Comparison of ENCODE assay signal across 19 cellular contexts in the genomic region with DNA sequence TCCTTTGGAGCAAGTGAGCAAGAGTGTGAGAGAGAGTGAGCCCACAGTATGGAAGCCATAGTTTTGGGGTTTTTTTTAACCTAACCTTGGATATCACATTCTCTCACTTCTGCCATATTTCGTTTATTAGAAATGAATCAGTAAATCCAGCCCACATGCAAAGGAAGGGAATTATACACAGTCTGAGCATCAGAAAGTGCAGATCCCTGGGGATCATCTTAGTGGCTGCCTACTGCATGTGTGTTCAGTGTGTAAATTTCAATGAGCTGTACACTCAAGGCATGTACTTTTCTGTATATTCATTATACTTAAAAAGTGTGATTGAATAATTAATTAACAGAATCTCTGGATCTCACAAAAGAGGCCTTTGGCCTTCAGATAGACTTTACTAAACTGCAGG.
DNase-seq lines count a peak whose midpoint lies in the region; ATAC-seq and TF ChIP-seq lines count a peak whose summit lies in the region.
"Had no signal": no experiment of that assay in that cellular context is flagged by ENCODE, and none has a peak within 500 bp of the region (broad histone marks: within the 10 kb centered on the region; RNA-seq: fewer than 3 reads in every experiment).

No MANE protein-coding gene starts in this region.

- H3K4me2 ChIP-seq in BLaER1 = peak overlapping the region; percentile 25

- TF ChIP-seq CTCF in omental fat pad (IDR thresholded peaks at IDR 0.05) = no peak

- H3K9ac ChIP-seq in BLaER1 = no peak overlapping the region
- H3K9ac ChIP-seq: BLaER1 treated with 17β-estradiol and CSF1 and Interleukin-3, amounts not matched to agents 10 nM and 100 nM; GM23248 had no signal

- no peak overlapping the region for H3K4me3 ChIP-seq in BLaER1
- H3K4me3 ChIP-seq: BLaER1 treated with 17β-estradiol and CSF1 and Interleukin-3, amounts not matched to agents 10 nM and 100 nM; GM23248 had no signal

- H3K27me3 ChIP-seq in BLaER1 = peaks cover 73% of the 10 kb centered on the region

- no peak overlapping the region for H3K4me3 Mint-ChIP-seq in stimulated activated naive B cell treated with anti-CD40 and anti-IgM and Interleukin-4, amounts not matched to agents 10 μg/mL and 1 μg/mL and 100 μg/mL, for 72 hours
- H3K4me3 Mint-ChIP-seq: B cell; CD14-positive monocyte; CD4-positive, alpha-beta T cell; CD8-positive, alpha-beta memory T cell had no signal

- no peaks in the 10 kb centered on the region; the same call in 1 of the 2 replicates for H3K9me3 ChIP-seq in BLaER1

- H3K27ac Mint-ChIP-seq in stimulated activated naive B cell treated with anti-CD40 and anti-IgM and Interleukin-4, amounts not matched to agents 10 μg/mL and 1 μg/mL and 100 μg/mL, for 72 hours = peak overlapping the region; percentile 89
- H3K27ac Mint-ChIP-seq: B cell; CD14-positive monocyte; CD4-positive, alpha-beta T cell; CD8-positive, alpha-beta memory T cell had no signal

- H3K36me3 ChIP-seq in BLaER1 = no peaks in the 10 kb centered on the region
- H3K36me3 ChIP-seq: BLaER1 treated with 17β-estradiol and CSF1 and Interleukin-3, amounts not matched to agents 10 nM and 100 nM had no signal

- no peaks in the 10 kb centered on the region for H3K36me3 Mint-ChIP-seq in stimulated activated naive B cell treated with anti-CD40 and anti-IgM and Interleukin-4, amounts not matched to agents 10 μg/mL and 1 μg/mL and 100 μg/mL, for 72 hours
- H3K36me3 Mint-ChIP-seq: CD14-positive monocyte; CD8-positive, alpha-beta memory T cell had no signal

- peaks cover 14% of the 10 kb centered on the region for H3K4me1 ChIP-seq in BLaER1

- peak; percentile 12 for ATAC-seq in GM21360 (IDR thresholded peaks at IDR 0.05; ENCODE audit: unreplicated experiment)
- ATAC-seq in HG02885 (IDR thresholded peaks at IDR 0.05; ENCODE audit: poor library complexity, unreplicated experiment) = peak; percentile 12
- ATAC-seq in stimulated activated naive B cell treated with anti-CD40 and anti-IgM and Interleukin-4, amounts not matched to agents 10 μg/mL and 1 μg/mL and 100 μg/mL, for 72 hours (replicated peaks) = peak in 1 of 2 donors; percentile 74
- ATAC-seq in omental fat pad (ENCODE audit: low FRiP score) = no peak

- no peak overlapping the region for H3K27ac ChIP-seq in BLaER1
- H3K27ac ChIP-seq: 22Rv1; BLaER1 treated with 17β-estradiol and CSF1 and Interleukin-3, amounts not matched to agents 10 nM and 100 nM; GM23248 had no signal

- H3K4me1 Mint-ChIP-seq in stimulated activated naive B cell treated with anti-CD40 and anti-IgM and Interleukin-4, amounts not matched to agents 10 μg/mL and 1 μg/mL and 100 μg/mL, for 72 hours = peaks cover 13 to 16% of the 10 kb centered on the region in 2 donors
- H3K4me1 Mint-ChIP-seq: CD14-positive monocyte; CD8-positive, alpha-beta memory T cell had no signal

- H4K20me1 ChIP-seq in BLaER1 = no peaks in the 10 kb centered on the region
- H4K20me1 ChIP-seq: BLaER1 treated with 17β-estradiol and CSF1 and Interleukin-3, amounts not matched to agents 10 nM and 100 nM had no signal

- DNase-seq in stimulated activated naive B cell treated with anti-CD40 and anti-IgM and Interleukin-4, amounts not matched to agents 10 μg/mL and 1 μg/mL and 100 μg/mL, for 72 hours = no peak
- DNase-seq in NCI-H2196 (lab: John Stamatoyannopoulos, UW; ENCODE audit: unreplicated experiment) (no peak), NCI-H1105 (lab: John Stamatoyannopoulos, UW) (no peak), omental fat pad (ENCODE audit: low spot score) (no peak)
- DNase-seq: CD4-positive, alpha-beta T cell; CD8-positive, alpha-beta memory T cell; DMS 273 treated with DMSO at 0.1 percent for 48 hours; DMS79; GDM1; GM23248; H7; HCEC 1CT had no signal

- H3K27me3 Mint-ChIP-seq in stimulated activated naive B cell treated with anti-CD40 and anti-IgM and Interleukin-4, amounts not matched to agents 10 μg/mL and 1 μg/mL and 100 μg/mL, for 72 hours = peaks cover 0 to 10% of the 10 kb centered on the region in 2 donors
- H3K27me3 Mint-ChIP-seq: CD4-positive, alpha-beta T cell had no signal

- H3K9me3 Mint-ChIP-seq in stimulated activated naive B cell treated with anti-CD40 and anti-IgM and Interleukin-4, amounts not matched to agents 10 μg/mL and 1 μg/mL and 100 μg/mL, for 72 hours = peaks cover 0 to 7% of the 10 kb centered on the region in 2 donors
- H3K9me3 Mint-ChIP-seq: CD4-positive, alpha-beta T cell had no signal
